ENCODE assay signal across 8 cellular contexts in the genomic region with DNA sequence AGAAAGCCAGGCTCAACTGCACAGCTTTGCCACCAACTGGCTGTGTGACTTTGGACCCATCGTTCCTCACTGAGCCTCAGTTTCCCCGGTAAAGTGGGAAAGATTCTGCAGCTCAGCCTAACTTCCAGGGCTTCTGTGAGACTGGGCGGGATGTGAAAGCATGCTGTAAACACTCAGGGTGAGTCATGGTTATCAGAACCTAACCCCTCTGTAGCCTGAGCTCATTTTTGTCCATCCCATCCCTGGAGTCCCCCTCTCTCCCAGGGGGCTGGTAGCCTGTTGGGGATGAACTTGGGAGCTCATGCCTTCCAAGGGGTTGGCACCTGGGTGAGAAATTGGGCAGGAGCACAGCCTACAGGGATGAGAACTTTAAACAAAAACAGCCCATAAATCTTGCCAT. TPM values are rescaled to one million over a fixed set of nuclear protein-coding genes. Genes with fewer than 3 reads are reported as not detected.
DNase-seq lines count a peak whose midpoint lies in the region; ATAC-seq and TF ChIP-seq lines count a peak whose summit lies in the region.

No MANE protein-coding gene starts in this region.

- H3K9me2 ChIP-seq in Loucy (replicated peaks; ENCODE audit: low read depth, low read length) = no peaks in the 10 kb centered on the region

- DNase-seq in DND-41 (no peak), dermis blood vessel endothelial cell (peak; percentile 37), psoas muscle (no peak), NCI-H146 treated with DMSO at 0.1 percent for 48 hours (lab: John Stamatoyannopoulos, UW; ENCODE audit: unreplicated experiment) (no peak), NCI-H1417 treated with DMSO at 0.1 percent for 48 hours (lab: John Stamatoyannopoulos, UW) (no peak)

- no peaks in the 10 kb centered on the region for H3F3A ChIP-seq in Loucy (ENCODE audit: low read depth)

- peak overlapping the region; percentile 100 for H3K27ac ChIP-seq in DND-41 (ENCODE audit: low read length)
- peak overlapping the region; percentile 88 for H3K27ac ChIP-seq in psoas muscle

- H3K79me2 ChIP-seq in DND-41 (ENCODE audit: insufficient read depth, low read length) (peaks cover 99% of the 10 kb centered on the region), Loucy (ENCODE audit: insufficient read depth, low read length) (peaks cover 78% of the 10 kb centered on the region)

- H4K20me1 ChIP-seq in DND-41 (ENCODE audit: insufficient read depth, low read length) (peaks cover 72% of the 10 kb centered on the region), Loucy (ENCODE audit: insufficient read depth, low read length, poor library complexity, severe bottlenecking) (peaks cover 17% of the 10 kb centered on the region)

- no peak overlapping the region for H3K4me3 ChIP-seq in DND-41 (ENCODE audit: low read depth in 1 of 2, low read length in 2 of 2)
- peak overlapping the region; percentile 77 for H3K4me3 ChIP-seq in Loucy (ENCODE audit: low read length, poor library complexity, severe bottlenecking)
- H3K4me3 ChIP-seq in psoas muscle = peak overlapping the region; percentile 82

- no peak overlapping the region for H2AFZ ChIP-seq in DND-41 (ENCODE audit: low read depth, low read length)
- no peak overlapping the region for H2AFZ ChIP-seq in Loucy (ENCODE audit: low read length)

- H3K36me3 ChIP-seq in DND-41 (ENCODE audit: insufficient read depth, low read length) = peaks cover 93% of the 10 kb centered on the region
- H3K36me3 ChIP-seq in Loucy (ENCODE audit: insufficient read depth, low read length) = no peaks in the 10 kb centered on the region; the same call in 1 of the 2 replicates
- H3K36me3 ChIP-seq in psoas muscle (ENCODE audit: insufficient read depth in 1 of 2, low read depth in 1 of 2) = no peaks in the 10 kb centered on the region

- H3K9ac ChIP-seq in DND-41 (ENCODE audit: low read depth, low read length) (peak overlapping the region; percentile 7; the same call in 1 of the 2 replicates), Loucy (ENCODE audit: low read depth, low read length, poor library complexity, severe bottlenecking) (peak overlapping the region; percentile 74)

- WGBS in psoas muscle, 3 donors = 71 to 89% (median 82%) methylated on average over 3 of the region's 3 CpGs

- intact Hi-C loops in psoas muscle (cut with DNase I) = no loop called here

- no peaks in the 10 kb centered on the region for H3K9me3 ChIP-seq in DND-41 (ENCODE audit: insufficient read depth, low read length, severe bottlenecking)
- H3K9me3 ChIP-seq in Loucy (ENCODE audit: insufficient read depth, low read depth, low read length) = no peaks in the 10 kb centered on the region
- H3K9me3 ChIP-seq in psoas muscle = no peaks in the 10 kb centered on the region

- peaks cover 69% of the 10 kb centered on the region for H3K4me1 ChIP-seq in DND-41 (ENCODE audit: insufficient read depth, low read length)
- H3K4me1 ChIP-seq in Loucy (ENCODE audit: insufficient read depth, low read length, poor library complexity, severe bottlenecking) = peaks cover 71% of the 10 kb centered on the region
- H3K4me1 ChIP-seq in psoas muscle = peaks cover 58% of the 10 kb centered on the region

- ATAC-seq in DND-41 (ENCODE audit: insufficient read depth, low read depth) = no peak
- peak; percentile 35 to 66 (median 54) for ATAC-seq in psoas muscle
- ATAC-seq in GM19328 (IDR thresholded peaks at IDR 0.05; ENCODE audit: unreplicated experiment) = no peak
- no peak for ATAC-seq in HG02678 (IDR thresholded peaks at IDR 0.05; ENCODE audit: unreplicated experiment)

- H3K4me2 ChIP-seq in DND-41 (ENCODE audit: insufficient read depth, low read length) (peak overlapping the region; percentile 30; the same call in 1 of the 2 replicates), Loucy (ENCODE audit: low read depth, low read length, poor library complexity, severe bottlenecking) (peak overlapping the region; percentile 96)

- TF ChIP-seq CTCF in DND-41 (IDR thresholded peaks at IDR 0.05; ENCODE audit: borderline replicate concordance, extremely low read depth, low read length, poor library complexity, severe bottlenecking) (no peak), Loucy (conservative IDR thresholded peaks at IDR 0.05; ENCODE audit: low read length) (no peak), psoas muscle (IDR thresholded peaks at IDR 0.05) (no peak)

- no peaks in the 10 kb centered on the region for H3K27me3 ChIP-seq in DND-41 (ENCODE audit: insufficient read depth, low read length, poor library complexity)
- no peaks in the 10 kb centered on the region for H3K27me3 ChIP-seq in Loucy (ENCODE audit: insufficient read depth, low read length, poor library complexity, severe bottlenecking)
- H3K27me3 ChIP-seq in psoas muscle (ENCODE audit: insufficient read depth in 3 of 3, low read length in 2 of 3) = no peaks in the 10 kb centered on the region

RNA-seq across cellular contexts. Expression of a gene that starts 2.3 kb away (rescaled TPM):
- total RNA-seq in dermis blood vessel endothelial cell (5.4 and 5.6 TPM in 2 replicates), psoas muscle (10 to 100 TPM; 58.8 to 96.9 (median 65.9) TPM)
- 100 to 1,000 TPM in 1 of 3 donors, 10 to 100 TPM in 2; 27.0 to 180 (median 70.7) TPM for polyA plus RNA-seq in psoas muscle

RNA-seq across cellular contexts. Expression of a gene that starts 31.4 kb away (rescaled TPM):
- total RNA-seq in dermis blood vessel endothelial cell = 15.5 and 18.0 TPM in 2 replicates
- 10 to 100 TPM in 2 of 4 donors, 1 to 10 TPM in 2; 4.0 to 12.1 (median 8.0) TPM for total RNA-seq in psoas muscle
- 10 to 100 TPM in 1 of 3 donors, 1 to 10 TPM in 2; 3.0 to 11.6 (median 6.9) TPM for polyA plus RNA-seq in psoas muscle

Comparison
In these comparisons a context has a peak if more than half of its experiments do, and no peak if none do; other contexts are left out.
1. ATAC-seq: peak in psoas muscle (4 of 4); none in DND-41 (single experiment), GM19328 (single experiment) and HG02678 (single experiment).
2. H3K4me3 ChIP-seq: peak in Loucy (single experiment) and psoas muscle (single experiment); none in DND-41 (0 of 2).